ENCODE assay signal across 8 cellular contexts in genomic region chr14:99230271-99231141, GRCh38. TPM values are rescaled to one million over a fixed set of nuclear protein-coding genes. Genes with fewer than 3 reads are reported as not detected.
DNase-seq lines count a peak whose midpoint lies in the region; ATAC-seq lines count a peak whose summit lies in the region.

No MANE protein-coding gene starts in this region.

- H3K4ac ChIP-seq in mesendoderm (ENCODE audit: low read depth, low read length) = peak overlapping the region; percentile 82

- H3K23ac ChIP-seq in mesendoderm (ENCODE audit: low read length) = no peak overlapping the region

- H2BK15ac ChIP-seq in mesendoderm (replicated peaks; ENCODE audit: low read depth) = no peak overlapping the region

- WGBS in mesendoderm (ENCODE audit: extremely low coverage, insufficient coverage, low lambda C conversion rate) = no CpG with 5 or more reads among the region's 21 CpGs

- H3K27ac ChIP-seq in SJCRH30 = no peak overlapping the region
- H3K27ac ChIP-seq in mesendoderm (ENCODE audit: low read depth, low read length) = peak overlapping the region; percentile 35

- intact Hi-C loops in sciatic nerve (cut with DNase I) = no loop called here

- ATAC-seq in sciatic nerve (no peak), HG03378 (IDR thresholded peaks at IDR 0.05; ENCODE audit: unreplicated experiment) (no peak), HG02870 (IDR thresholded peaks at IDR 0.05; ENCODE audit: unreplicated experiment) (no peak), HG03439 (IDR thresholded peaks at IDR 0.05; ENCODE audit: unreplicated experiment) (no peak)

- H3K36me3 ChIP-seq in SJCRH30 (no peaks in the 10 kb centered on the region), mesendoderm (ENCODE audit: control insufficient read depth, insufficient read depth, low read length) (no peaks in the 10 kb centered on the region)

- H2AK5ac ChIP-seq in mesendoderm (ENCODE audit: low read length) = no peak overlapping the region

- H3K4me3 ChIP-seq in SJCRH30 (peak overlapping the region; percentile 39), mesendoderm (ENCODE audit: low read length) (no peak overlapping the region)

- no peaks in the 10 kb centered on the region for H3K27me3 ChIP-seq in SJCRH30
- H3K27me3 ChIP-seq in mesendoderm (ENCODE audit: insufficient read depth, low read length, poor library complexity) = no peaks in the 10 kb centered on the region

- H2BK120ac ChIP-seq in mesendoderm (ENCODE audit: low read depth, low read length) = peak overlapping the region; percentile 19

- peak overlapping the region; percentile 78 for H3K9ac ChIP-seq in mesendoderm (ENCODE audit: low read length)

- H3K9me3 ChIP-seq in SJCRH30 (replicated peaks) = no peaks in the 10 kb centered on the region

- H3K79me2 ChIP-seq in mesendoderm (ENCODE audit: control insufficient read depth, insufficient read depth, low read length) = peaks cover 51% of the 10 kb centered on the region

- H4K5ac ChIP-seq in mesendoderm (ENCODE audit: low read length) = no peak overlapping the region

- H3K79me1 ChIP-seq in mesendoderm (ENCODE audit: low read length) = peaks cover 39% of the 10 kb centered on the region

- DNase-seq in SJCRH30 (peak in 1 of 2 experiments; percentile 35), mesendoderm (peak; percentile 79), sciatic nerve (ENCODE audit: low spot score) (no peak)
- DNase-seq in activated T-helper 9 cell treated with anti-CD3 and anti-CD28 coated beads, Interleukin-2, amount 50 U/mL, for 16 hours (ENCODE audit: low read depth) = peak; percentile 75
- DNase-seq in stimulated activated naive CD4-positive, alpha-beta T cell (lab: John Stamatoyannopoulos, UW) = peak; percentile 77 to 85 (median 82)

- H3K4me1 ChIP-seq in SJCRH30 (no peaks in the 10 kb centered on the region), mesendoderm (ENCODE audit: control insufficient read depth, low read depth, low read length) (peaks cover 5% of the 10 kb centered on the region)

- peak overlapping the region; percentile 94 for H3K18ac ChIP-seq in mesendoderm (ENCODE audit: low read length)

- H2BK5ac ChIP-seq in mesendoderm (ENCODE audit: low read length) = peak overlapping the region; percentile 44

- peak overlapping the region; percentile 58 for H3K56ac ChIP-seq in mesendoderm (ENCODE audit: low read length)

- H3K4me2 ChIP-seq in mesendoderm (ENCODE audit: low read length) = no peak overlapping the region

- no peak overlapping the region for H4K8ac ChIP-seq in mesendoderm (ENCODE audit: low read depth, low read length)

RNA-seq across cellular contexts. Expression of gene BCL11B, which starts 41.5 kb away (rescaled TPM):
- 1.7 and 2.2 TPM in 2 replicates for total RNA-seq in SJCRH30 (2014; rRNA removed; shearing (Covaris generic))
- 2.8 TPM for polyA plus RNA-seq in mesendoderm (2013, experiment 1 of 2)
- polyA plus RNA-seq in mesendoderm (2013, experiment 2 of 2) = 2.5 TPM
- total RNA-seq in sciatic nerve = 0.85 TPM
